ENCODE assay signal across 2 cellular contexts in the genomic region with DNA sequence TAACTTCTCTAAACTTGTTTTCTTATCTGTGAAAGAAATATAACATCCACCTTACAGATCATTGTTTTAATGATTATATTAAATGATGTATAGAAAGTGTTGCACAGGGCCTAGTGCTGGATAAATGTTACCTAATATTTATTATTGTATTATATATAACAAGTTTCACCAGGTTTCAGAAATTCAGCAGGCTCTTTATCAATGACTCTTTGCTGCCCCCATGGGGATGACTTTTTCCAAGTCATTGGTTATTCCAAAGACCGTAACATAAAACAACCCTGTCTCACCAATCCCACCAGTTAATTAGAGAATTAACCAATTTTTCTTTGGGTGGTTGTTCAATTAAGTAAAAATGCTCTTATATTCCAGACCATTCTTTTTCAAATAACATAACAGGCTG.
TF ChIP-seq lines count a peak whose summit lies in the region.

No MANE protein-coding gene starts in this region.

TF ChIP-seq in Ishikawa, 13 proteins besides CTCF, POLR2A, EP300 and RAD21:
- no peak for TF ChIP-seq TCF12 (IDR thresholded peaks at IDR 0.05; ENCODE audit: low read depth)
- no peak for TF ChIP-seq TEAD4 (IDR thresholded peaks at IDR 0.05)
- TF ChIP-seq, protein P1, sequence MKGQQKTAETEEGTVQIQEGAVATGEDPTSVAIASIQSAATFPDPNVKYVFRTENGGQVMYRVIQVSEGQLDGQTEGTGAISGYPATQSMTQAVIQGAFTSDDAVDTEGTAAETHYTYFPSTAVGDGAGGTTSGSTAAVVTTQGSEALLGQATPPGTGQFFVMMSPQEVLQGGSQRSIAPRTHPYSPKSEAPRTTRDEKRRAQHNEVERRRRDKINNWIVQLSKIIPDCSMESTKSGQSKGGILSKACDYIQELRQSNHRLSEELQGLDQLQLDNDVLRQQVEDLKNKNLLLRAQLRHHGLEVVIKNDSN (IDR thresholded peaks at IDR 0.05) = no peak
- no peak for TF ChIP-seq YY1 (IDR thresholded peaks at IDR 0.05; ENCODE audit: low read depth)
- TF ChIP-seq CEBPB (IDR thresholded peaks at IDR 0.05) = no peak
- no peak for TF ChIP-seq ZBTB7A (IDR thresholded peaks at IDR 0.05; ENCODE audit: low read depth)
- no peak for TF ChIP-seq NFIC (IDR thresholded peaks at IDR 0.05)
- no peak for TF ChIP-seq EGR1 (IDR thresholded peaks at IDR 0.05)
- TF ChIP-seq, protein P2, sequence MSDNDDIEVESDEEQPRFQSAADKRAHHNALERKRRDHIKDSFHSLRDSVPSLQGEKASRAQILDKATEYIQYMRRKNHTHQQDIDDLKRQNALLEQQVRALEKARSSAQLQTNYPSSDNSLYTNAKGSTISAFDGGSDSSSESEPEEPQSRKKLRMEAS (IDR thresholded peaks at IDR 0.05) = no peak
- TF ChIP-seq, protein P3, sequence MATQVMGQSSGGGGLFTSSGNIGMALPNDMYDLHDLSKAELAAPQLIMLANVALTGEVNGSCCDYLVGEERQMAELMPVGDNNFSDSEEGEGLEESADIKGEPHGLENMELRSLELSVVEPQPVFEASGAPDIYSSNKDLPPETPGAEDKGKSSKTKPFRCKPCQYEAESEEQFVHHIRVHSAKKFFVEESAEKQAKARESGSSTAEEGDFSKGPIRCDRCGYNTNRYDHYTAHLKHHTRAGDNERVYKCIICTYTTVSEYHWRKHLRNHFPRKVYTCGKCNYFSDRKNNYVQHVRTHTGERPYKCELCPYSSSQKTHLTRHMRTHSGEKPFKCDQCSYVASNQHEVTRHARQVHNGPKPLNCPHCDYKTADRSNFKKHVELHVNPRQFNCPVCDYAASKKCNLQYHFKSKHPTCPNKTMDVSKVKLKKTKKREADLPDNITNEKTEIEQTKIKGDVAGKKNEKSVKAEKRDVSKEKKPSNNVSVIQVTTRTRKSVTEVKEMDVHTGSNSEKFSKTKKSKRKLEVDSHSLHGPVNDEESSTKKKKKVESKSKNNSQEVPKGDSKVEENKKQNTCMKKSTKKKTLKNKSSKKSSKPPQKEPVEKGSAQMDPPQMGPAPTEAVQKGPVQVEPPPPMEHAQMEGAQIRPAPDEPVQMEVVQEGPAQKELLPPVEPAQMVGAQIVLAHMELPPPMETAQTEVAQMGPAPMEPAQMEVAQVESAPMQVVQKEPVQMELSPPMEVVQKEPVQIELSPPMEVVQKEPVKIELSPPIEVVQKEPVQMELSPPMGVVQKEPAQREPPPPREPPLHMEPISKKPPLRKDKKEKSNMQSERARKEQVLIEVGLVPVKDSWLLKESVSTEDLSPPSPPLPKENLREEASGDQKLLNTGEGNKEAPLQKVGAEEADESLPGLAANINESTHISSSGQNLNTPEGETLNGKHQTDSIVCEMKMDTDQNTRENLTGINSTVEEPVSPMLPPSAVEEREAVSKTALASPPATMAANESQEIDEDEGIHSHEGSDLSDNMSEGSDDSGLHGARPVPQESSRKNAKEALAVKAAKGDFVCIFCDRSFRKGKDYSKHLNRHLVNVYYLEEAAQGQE (IDR thresholded peaks at IDR 0.05; ENCODE audit: low read depth) = no peak
- TF ChIP-seq FOXM1 (IDR thresholded peaks at IDR 0.05; ENCODE audit: borderline replicate concordance, low read depth) = no peak
- TF ChIP-seq CREB1 (IDR thresholded peaks at IDR 0.05; ENCODE audit: low read depth) = no peak
- TF ChIP-seq TAF1 (IDR thresholded peaks at IDR 0.05; ENCODE audit: low read depth) = no peak

TF ChIP-seq in endothelial cell of umbilical vein, 7 proteins besides CTCF, POLR2A, EP300 and RAD21:
- TF ChIP-seq MYC (IDR thresholded peaks at IDR 0.05; ENCODE audit: low read depth, low read length) = no peak
- no peak for TF ChIP-seq FOS (IDR thresholded peaks at IDR 0.05; ENCODE audit: borderline replicate concordance, insufficient read depth, low read length)
- TF ChIP-seq, protein P2 (IDR thresholded peaks at IDR 0.05; ENCODE audit: insufficient read depth, insufficient read length) = no peak
- TF ChIP-seq POLR2AphosphoS5 (IDR thresholded peaks at IDR 0.05; ENCODE audit: insufficient read depth, low read depth, low read length) = no peak
- TF ChIP-seq JUN (IDR thresholded peaks at IDR 0.05; ENCODE audit: borderline replicate concordance, insufficient read depth, insufficient read length, low read depth) = no peak
- TF ChIP-seq GATA2 (IDR thresholded peaks at IDR 0.05; ENCODE audit: insufficient read depth, insufficient read length, low read depth, low read length) = no peak
- TF ChIP-seq EZH2 (IDR thresholded peaks at IDR 0.05; ENCODE audit: borderline replicate concordance, low read depth, low read length, severe bottlenecking) = no peak
TF ChIP-seq in endothelial cell of umbilical vein: peak in this region for 0.
